14 cellular contexts compared by ENCODE assay signal in the genomic region with DNA sequence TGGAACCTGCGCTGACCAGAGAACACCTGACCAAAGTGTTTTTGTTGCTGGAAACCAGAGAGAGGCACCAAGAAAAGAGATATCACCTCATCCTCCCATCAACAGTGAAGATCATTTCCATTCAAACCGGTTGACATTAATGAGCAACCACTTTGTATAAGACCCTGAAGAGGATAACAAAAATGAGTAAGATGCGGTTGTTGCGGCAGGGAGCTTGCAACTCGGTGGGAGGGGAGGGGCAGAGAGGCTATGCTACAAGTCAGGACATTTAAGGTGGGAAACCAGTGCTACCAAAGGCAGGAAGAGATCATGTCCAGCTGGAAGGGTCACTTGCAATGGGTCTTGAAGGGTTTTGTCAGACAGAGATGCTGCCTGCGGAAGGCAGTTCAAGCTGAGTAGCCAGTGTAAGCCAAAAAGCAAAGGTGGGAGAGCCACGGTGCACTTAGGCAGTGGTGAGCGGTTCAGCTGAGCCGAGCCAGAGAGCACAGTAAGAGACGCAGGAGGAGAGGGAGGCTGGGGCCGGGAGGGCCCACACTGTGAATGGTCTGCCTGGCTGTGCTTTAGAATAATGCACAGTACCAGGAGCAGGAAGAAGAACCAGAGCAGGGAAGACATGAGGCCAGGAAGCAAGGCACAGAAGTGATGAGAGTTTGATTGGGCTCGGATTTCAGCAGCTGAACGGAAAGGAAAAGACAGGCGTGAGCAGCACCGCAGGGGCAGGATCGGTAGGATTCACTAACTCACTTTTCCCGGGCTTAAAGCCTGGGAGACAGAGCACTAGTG. TPM values are rescaled to one million over a fixed set of nuclear protein-coding genes. Genes with fewer than 3 reads are reported as not detected.
DNase-seq lines count a peak whose midpoint lies in the region; ATAC-seq, FAIRE-seq and TF ChIP-seq lines count a peak whose summit lies in the region.
"Had no signal": no experiment of that assay in that cellular context is flagged by ENCODE, and none has a peak within 500 bp of the region (broad histone marks: within the 10 kb centered on the region; RNA-seq: fewer than 3 reads in every experiment).

No MANE protein-coding gene starts in this region.

- TF ChIP-seq RAD21 in K562 (CRISPR knock-in tag; conservative IDR thresholded peaks at IDR 0.05 in 1 of 2, IDR thresholded peaks at IDR 0.05 in 1 of 2) = no peak

- peak; percentile 38; the same call in 2 of the 3 replicates for ATAC-seq in K562
- ATAC-seq in HG02938 (IDR thresholded peaks at IDR 0.05; ENCODE audit: unreplicated experiment) = no peak
- ATAC-seq in HG03442 (IDR thresholded peaks at IDR 0.05; ENCODE audit: unreplicated experiment) = no peak
- ATAC-seq: mucosa of descending colon had no signal

- no peaks in the 10 kb centered on the region; the same call in 1 of the 2 replicates for H3K27me3 ChIP-seq in HUES6 (ENCODE audit: control insufficient read depth, insufficient read depth, low read length)
- peaks cover 26 to 36% of the 10 kb centered on the region in 2 experiments; a peak in 4 of 5 replicates for H3K27me3 ChIP-seq in K562 (ENCODE audit: control insufficient read depth in 2 of 2, insufficient read depth in 2 of 2, low read length in 2 of 2)
- H3K27me3 ChIP-seq: BLaER1 had no signal

- no peak overlapping the region for H3K9ac ChIP-seq in HUES6 (ENCODE audit: low read length)
- no peak overlapping the region; a peak in 1 of 4 replicates for H3K9ac ChIP-seq in K562 (ENCODE audit: insufficient read depth in 1 of 2, low read depth in 2 of 2, low read length in 2 of 2)
- H3K9ac ChIP-seq: BLaER1 had no signal

- H2AFZ ChIP-seq in K562 (ENCODE audit: low read depth, low read length) = no peak overlapping the region

- FAIRE-seq in K562 (lab: Jason Lieb, UNC) = no peak
- FAIRE-seq: RCC 7860 had no signal

- POLR2A ChIA-PET in K562 (lab: Yijun Ruan, JAX) = interaction anchor here (0.6 to 1.2 kb wide), 3 partner anchors 11 to 22 kb away, joined by 3 to 9 read pairs (median 3); no protein-coding TSS in a partner anchor

- TF ChIP-seq CTCF in K562 (IDR thresholded peaks at IDR 0.05 in 2 of 3, conservative IDR thresholded peaks at IDR 0.05 in 1 of 3; ENCODE audit: insufficient read depth in 2 of 3, low read depth in 1 of 3, low read length in 3 of 3) = no peak

- TF ChIP-seq EP300 in K562 (IDR thresholded peaks at IDR 0.05; ENCODE audit: low read length) = no peak

- WGBS in K562 (ENCODE audit: insufficient coverage, low coverage, missing lambda C conversion rate) = 1% methylated on average over 17 of the region's 17 CpGs

- H3K36me3 ChIP-seq in HUES6 (ENCODE audit: control insufficient read depth, insufficient read depth, low read length) (no peaks in the 10 kb centered on the region), K562 (ENCODE audit: control insufficient read depth, insufficient read depth, low read length) (no peaks in the 10 kb centered on the region)
- H3K36me3 ChIP-seq: BLaER1 had no signal

- no peak overlapping the region for H3K4me2 ChIP-seq in K562 (ENCODE audit: insufficient read depth, low read length)
- H3K4me2 ChIP-seq: BLaER1 had no signal

- no peaks in the 10 kb centered on the region for H3K9me1 ChIP-seq in K562 (ENCODE audit: control insufficient read depth, insufficient read depth, low read length)

- peaks cover 6% of the 10 kb centered on the region; the same call in 1 of the 2 replicates for H4K20me1 ChIP-seq in K562 (replicated peaks; ENCODE audit: control insufficient read depth, insufficient read depth, low read length)
- H4K20me1 ChIP-seq: BLaER1 had no signal

- peak; percentile 6 for DNase-seq in DMS153 treated with DMSO at 0.1 percent for 48 hours (lab: John Stamatoyannopoulos, UW; ENCODE audit: unreplicated experiment)
- DNase-seq in K562 (ENCODE audit: extremely low read depth in 1 of 4, low spot score in 3 of 4) = no peak
- DNase-seq in myocyte (ENCODE audit: low read depth) = peak; percentile 20
- no peak for DNase-seq in ACHN
- no peak for DNase-seq in NK-92 treated with Interleukin-12 subunit alpha and Interleukin-12 subunit beta, amount 100 ng/mL, for 24 hours (lab: John Stamatoyannopoulos, UW)
- DNase-seq: activated CD4-positive, alpha-beta memory T cell treated with anti-CD3 and anti-CD28 coated beads for 36 hours; activated naive CD4-positive, alpha-beta T cell treated with anti-CD3 and anti-CD28 coated beads, Interleukin-2, amount 10 ng/mL, durations not matched to agents 7 days and 5 days; mucosa of descending colon; NCI-H187 had no signal

- no peak for TF ChIP-seq POLR2A in K562 (conservative IDR thresholded peaks at IDR 0.05)

- intact Hi-C loops in K562 (cut with micrococcal nuclease) = no loop called here

- H3K27ac ChIP-seq in HUES6 (ENCODE audit: low read depth, low read length) (no peak overlapping the region), K562 (ENCODE audit: extremely low read depth, low read depth, low read length) (no peak overlapping the region)
- H3K27ac ChIP-seq: BLaER1 had no signal

- H3K4me1 ChIP-seq in HUES6 (ENCODE audit: control insufficient read depth, insufficient read depth, low read length) (peaks cover 12% of the 10 kb centered on the region), K562 (replicated peaks in 1 of 2; ENCODE audit: control insufficient read depth in 2 of 2, insufficient read depth in 2 of 2, low read length in 2 of 2) (no peaks in the 10 kb centered on the region)
- H3K4me1 ChIP-seq: BLaER1 had no signal

- in situ Hi-C loops in K562 (cut with MboI) (no loop called here), ACHN (cut with HindIII; ENCODE audit: low pct_ligation_motif_present, low pct_unique_long_range_greater_than_20kb, low sequenced_read_pairs) (no loop called here)

- CTCF ChIA-PET in K562 (lab: Yijun Ruan, JAX; ENCODE audit: low intra/inter-chr PET ratio) = no interaction called here

- BruUV-seq in K562 (replicated peaks; lab: Mats Ljungman, UMichigan) = no TSS peak

- H3K79me2 ChIP-seq in K562 (ENCODE audit: control insufficient read depth, insufficient read depth, low read length) = no peaks in the 10 kb centered on the region

- H3K4me3 ChIP-seq in HUES6 (ENCODE audit: low read depth, low read length) (peak overlapping the region; percentile 19), K562 (no peak overlapping the region)
- H3K4me3 ChIP-seq: BLaER1, mucosa of descending colon had no signal

- H3K9me3 ChIP-seq in HUES6 (ENCODE audit: control insufficient read depth, insufficient read depth, low read depth, low read length) (no peaks in the 10 kb centered on the region), K562 (replicated peaks; ENCODE audit: control insufficient read depth, insufficient read depth, low read depth, low read length) (no peaks in the 10 kb centered on the region)
- H3K9me3 ChIP-seq: BLaER1, mucosa of descending colon had no signal

RNA-seq across cellular contexts. Expression of a gene that starts 24.4 kb away (rescaled TPM):
- total RNA-seq in K562 (2011; cell fraction: chromatin; rRNA removed; ENCODE audit: low replicate concordance) = 2.9 and 4.1 TPM in 2 replicates
- 1.3 and 1.6 TPM in 2 replicates for total RNA-seq in K562 (2011; cell fraction: nucleolus; rRNA removed)
- total RNA-seq in K562 (2011; cell fraction: nucleoplasm; rRNA removed) = 2.0 and 2.5 TPM in 2 replicates
- total RNA-seq in K562 (2014; rRNA removed) (0.12 and 0.77 TPM in 2 replicates), K562 (2014; rRNA removed; fragmentation: Illumina TruSeq; extraction: Trizol) (0.33 and 0.70 TPM in 2 replicates), K562 (2015; rRNA removed; fragmentation: Illumina TruSeq; extraction: Trizol) (0.49 TPM in 1 of 2 replicates, not detected in the other), K562 (2021) (0.81 and 0.82 TPM in 2 replicates), myocyte (1.7 and 2.9 TPM in 2 replicates)
- polyA plus RNA-seq in K562 (2011; rRNA removed) (1.1 and 2.0 TPM in 2 replicates), K562 (2014; fragmentation: Illumina TruSeq; extraction: Trizol) (0.65 and 0.75 TPM in 2 replicates), K562 (2014; fragmentation: Nextera tagmentation; extraction: Ambion mirVana) (under 1 TPM in 1 of 2 experiments, not detected in 1; 0.18 TPM), K562 (2014; rRNA removed) (0.08 and 0.81 TPM in 2 replicates)
- polyA plus RNA-seq in K562 (2011; cell fraction: cytosol; rRNA removed) = 0.81 and 0.95 TPM in 2 replicates
- polyA plus RNA-seq in K562 (2011; cell fraction: nucleus; rRNA removed) = 0.87 and 1.4 TPM in 2 replicates
- polyA plus RNA-seq in K562 (2012) = 0.39 and 0.53 TPM in 2 replicates
- polyA minus RNA-seq in K562 (2011; rRNA and poly(A)+ RNA removed) = 0.69 and 0.81 TPM in 2 replicates
- not detected in 2 replicates for polyA minus RNA-seq in K562 (2011; cell fraction: cytosol; rRNA and poly(A)+ RNA removed)
- polyA minus RNA-seq in K562 (2011; cell fraction: nucleus; rRNA and poly(A)+ RNA removed) = 0.44 and 0.67 TPM in 2 replicates
- polyA plus RNA-seq in myocyte (2012) = 4.2 TPM

Comparison
In these comparisons a context has a peak if more than half of its experiments do, and no peak if none do; other contexts are left out.
1. DNase-seq: peak in DMS153 treated with DMSO at 0.1 percent for 48 hours (single experiment) and myocyte (single experiment); none in K562 (0 of 4), ACHN (single experiment) and NK-92 treated with Interleukin-12 subunit alpha and Interleukin-12 subunit beta, amount 100 ng/mL, for 24 hours (single experiment).